ENCODE assay signal across 1 cellular context in genomic region chr12:53054112-53054878, GRCh38.
TF ChIP-seq lines count a peak whose summit lies in the region.

No MANE protein-coding gene starts in this region.

TF ChIP-seq in HEK293, 187 proteins besides CTCF, POLR2A, EP300 and RAD21 (continued from another document and continues in another):
- no peak for TF ChIP-seq HIC1 (tag by site-specific recombination; IDR thresholded peaks at IDR 0.05)
- no peak for TF ChIP-seq TRIM28 (IDR thresholded peaks at IDR 0.05; ENCODE audit: borderline replicate concordance, low read length)
- no peak for TF ChIP-seq ZNF416 (tag by site-specific recombination; IDR thresholded peaks at IDR 0.05)
- no peak for TF ChIP-seq ZNF624 (tag by site-specific recombination; IDR thresholded peaks at IDR 0.05)
- no peak for TF ChIP-seq ZNF580 (tag by site-specific recombination; IDR thresholded peaks at IDR 0.05)
- TF ChIP-seq HOXD13 (CRISPR knock-in tag; IDR thresholded peaks at IDR 0.05; ENCODE audit: borderline replicate concordance): no peak
- no peak for TF ChIP-seq OVOL3 (tag by site-specific recombination; IDR thresholded peaks at IDR 0.05)
- peak; percentile 98 for TF ChIP-seq ATF2 (tag by site-specific recombination; IDR thresholded peaks at IDR 0.05; ENCODE audit: low read depth)
- TF ChIP-seq ZNF2 (tag by site-specific recombination; IDR thresholded peaks at IDR 0.05): no peak
- no peak for TF ChIP-seq ZBTB20 (tag by site-specific recombination; IDR thresholded peaks at IDR 0.05)
- TF ChIP-seq ZNF544 (tag by site-specific recombination; IDR thresholded peaks at IDR 0.05): no peak
- TF ChIP-seq ZNF629 (tag by site-specific recombination; IDR thresholded peaks at IDR 0.05): peak; percentile 54; the same call in 1 of the 2 replicates
- TF ChIP-seq ZNF488 (tag by site-specific recombination; IDR thresholded peaks at IDR 0.05): no peak
- peak; percentile 49 for TF ChIP-seq GLIS1 (tag by site-specific recombination; IDR thresholded peaks at IDR 0.05)
- TF ChIP-seq ZFP37 (tag by site-specific recombination; IDR thresholded peaks at IDR 0.05): no peak
- TF ChIP-seq ZNF843 (tag by site-specific recombination; IDR thresholded peaks at IDR 0.05): no peak
- no peak for TF ChIP-seq ZNF560 (tag by site-specific recombination; IDR thresholded peaks at IDR 0.05; ENCODE audit: borderline replicate concordance)
- no peak for TF ChIP-seq MEIS1 (CRISPR knock-in tag; IDR thresholded peaks at IDR 0.05; ENCODE audit: borderline replicate concordance)
- TF ChIP-seq, protein P1, sequence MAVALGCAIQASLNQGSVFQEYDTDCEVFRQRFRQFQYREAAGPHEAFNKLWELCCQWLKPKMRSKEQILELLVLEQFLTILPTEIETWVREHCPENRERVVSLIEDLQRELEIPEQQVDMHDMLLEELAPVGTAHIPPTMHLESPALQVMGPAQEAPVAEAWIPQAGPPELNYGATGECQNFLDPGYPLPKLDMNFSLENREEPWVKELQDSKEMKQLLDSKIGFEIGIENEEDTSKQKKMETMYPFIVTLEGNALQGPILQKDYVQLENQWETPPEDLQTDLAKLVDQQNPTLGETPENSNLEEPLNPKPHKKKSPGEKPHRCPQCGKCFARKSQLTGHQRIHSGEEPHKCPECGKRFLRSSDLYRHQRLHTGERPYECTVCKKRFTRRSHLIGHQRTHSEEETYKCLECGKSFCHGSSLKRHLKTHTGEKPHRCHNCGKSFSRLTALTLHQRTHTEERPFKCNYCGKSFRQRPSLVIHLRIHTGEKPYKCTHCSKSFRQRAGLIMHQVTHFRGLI (tag by site-specific recombination; IDR thresholded peaks at IDR 0.05): 0 out of 2 replicates have a peak, but pooled peaks have one; percentile 48
- TF ChIP-seq ZFP69B (tag by site-specific recombination; IDR thresholded peaks at IDR 0.05): no peak
- TF ChIP-seq ZBTB8A (tag by site-specific recombination; IDR thresholded peaks at IDR 0.05): no peak; the same call in 1 of the 2 replicates
- no peak for TF ChIP-seq KLF1 (tag by site-specific recombination; IDR thresholded peaks at IDR 0.05)
- TF ChIP-seq ZNF514 (tag by site-specific recombination; IDR thresholded peaks at IDR 0.05): no peak
- TF ChIP-seq GLIS2 (tag by site-specific recombination; IDR thresholded peaks at IDR 0.05): no peak; the same call in 1 of the 2 replicates
- TF ChIP-seq KLF16 (tag by site-specific recombination; IDR thresholded peaks at IDR 0.05): peak; percentile 77; the same call in 1 of the 2 replicates
- no peak for TF ChIP-seq TSHZ1 (tag by site-specific recombination; IDR thresholded peaks at IDR 0.05; ENCODE audit: borderline replicate concordance)
- TF ChIP-seq, protein P2, sequence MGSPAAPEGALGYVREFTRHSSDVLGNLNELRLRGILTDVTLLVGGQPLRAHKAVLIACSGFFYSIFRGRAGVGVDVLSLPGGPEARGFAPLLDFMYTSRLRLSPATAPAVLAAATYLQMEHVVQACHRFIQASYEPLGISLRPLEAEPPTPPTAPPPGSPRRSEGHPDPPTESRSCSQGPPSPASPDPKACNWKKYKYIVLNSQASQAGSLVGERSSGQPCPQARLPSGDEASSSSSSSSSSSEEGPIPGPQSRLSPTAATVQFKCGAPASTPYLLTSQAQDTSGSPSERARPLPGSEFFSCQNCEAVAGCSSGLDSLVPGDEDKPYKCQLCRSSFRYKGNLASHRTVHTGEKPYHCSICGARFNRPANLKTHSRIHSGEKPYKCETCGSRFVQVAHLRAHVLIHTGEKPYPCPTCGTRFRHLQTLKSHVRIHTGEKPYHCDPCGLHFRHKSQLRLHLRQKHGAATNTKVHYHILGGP (tag by site-specific recombination; IDR thresholded peaks at IDR 0.05): no peak
- no peak for TF ChIP-seq ZNF24 (tag by site-specific recombination; IDR thresholded peaks at IDR 0.05)
- TF ChIP-seq ZSCAN23 (tag by site-specific recombination; IDR thresholded peaks at IDR 0.05): no peak
- TF ChIP-seq HOXC10 (CRISPR knock-in tag; IDR thresholded peaks at IDR 0.05): no peak
- TF ChIP-seq SP7 (tag by site-specific recombination; IDR thresholded peaks at IDR 0.05): 0 out of 2 replicates have a peak, but pooled peaks have one; percentile 42
- TF ChIP-seq ZNF837 (tag by site-specific recombination; IDR thresholded peaks at IDR 0.05): no peak
- no peak for TF ChIP-seq REPIN1 (tag by site-specific recombination; IDR thresholded peaks at IDR 0.05; ENCODE audit: low read depth)
- no peak for TF ChIP-seq ZFP41 (tag by site-specific recombination; IDR thresholded peaks at IDR 0.05; ENCODE audit: borderline replicate concordance)
- TF ChIP-seq ZNF704 (tag by site-specific recombination; IDR thresholded peaks at IDR 0.05): no peak
- TF ChIP-seq YY1 (tag by site-specific recombination; IDR thresholded peaks at IDR 0.05): no peak
- no peak for TF ChIP-seq RBAK (tag by site-specific recombination; IDR thresholded peaks at IDR 0.05)
- no peak for TF ChIP-seq ZNF529 (tag by site-specific recombination; IDR thresholded peaks at IDR 0.05; ENCODE audit: insufficient replicate concordance)
- TF ChIP-seq KLF17 (tag by site-specific recombination; IDR thresholded peaks at IDR 0.05): no peak; the same call in 1 of the 2 replicates
- no peak for TF ChIP-seq SETDB1 (IDR thresholded peaks at IDR 0.05; ENCODE audit: insufficient read length, low read length)
- TF ChIP-seq, protein P3, sequence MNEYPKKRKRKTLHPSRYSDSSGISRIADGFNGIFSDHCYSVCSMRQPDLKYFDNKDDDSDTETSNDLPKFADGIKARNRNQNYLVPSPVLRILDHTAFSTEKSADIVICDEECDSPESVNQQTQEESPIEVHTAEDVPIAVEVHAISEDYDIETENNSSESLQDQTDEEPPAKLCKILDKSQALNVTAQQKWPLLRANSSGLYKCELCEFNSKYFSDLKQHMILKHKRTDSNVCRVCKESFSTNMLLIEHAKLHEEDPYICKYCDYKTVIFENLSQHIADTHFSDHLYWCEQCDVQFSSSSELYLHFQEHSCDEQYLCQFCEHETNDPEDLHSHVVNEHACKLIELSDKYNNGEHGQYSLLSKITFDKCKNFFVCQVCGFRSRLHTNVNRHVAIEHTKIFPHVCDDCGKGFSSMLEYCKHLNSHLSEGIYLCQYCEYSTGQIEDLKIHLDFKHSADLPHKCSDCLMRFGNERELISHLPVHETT (tag by site-specific recombination; IDR thresholded peaks at IDR 0.05): no peak
- peak; percentile 90 for TF ChIP-seq KLF9 (tag by site-specific recombination; IDR thresholded peaks at IDR 0.05; ENCODE audit: low read depth)
- peak; percentile 29; the same call in 1 of the 2 replicates for TF ChIP-seq KLF10 (tag by site-specific recombination; IDR thresholded peaks at IDR 0.05)
- no peak for TF ChIP-seq ZNF239 (tag by site-specific recombination; IDR thresholded peaks at IDR 0.05)
- no peak for TF ChIP-seq ZNF645 (tag by site-specific recombination; IDR thresholded peaks at IDR 0.05)
- TF ChIP-seq ZIC2 (tag by site-specific recombination; IDR thresholded peaks at IDR 0.05): no peak
- TF ChIP-seq KLF7 (tag by site-specific recombination; IDR thresholded peaks at IDR 0.05; ENCODE audit: borderline replicate concordance): no peak
- peak; percentile 87 for TF ChIP-seq ZNF121 (tag by site-specific recombination; IDR thresholded peaks at IDR 0.05)
- no peak for TF ChIP-seq ZNF114 (tag by site-specific recombination; IDR thresholded peaks at IDR 0.05)
- no peak for TF ChIP-seq ZNF140 (tag by site-specific recombination; IDR thresholded peaks at IDR 0.05)
- TF ChIP-seq ZNF433 (tag by site-specific recombination; IDR thresholded peaks at IDR 0.05; ENCODE audit: low read depth): no peak
- peak; percentile 22 for TF ChIP-seq EGR2 (tag by site-specific recombination; IDR thresholded peaks at IDR 0.05; ENCODE audit: low read depth)
- TF ChIP-seq YY2 (tag by site-specific recombination; IDR thresholded peaks at IDR 0.05): no peak
- TF ChIP-seq ZNF404 (tag by site-specific recombination; IDR thresholded peaks at IDR 0.05): no peak
- TF ChIP-seq ZBTB17 (tag by site-specific recombination; IDR thresholded peaks at IDR 0.05): no peak
